ENCODE assay signal across 26 cellular contexts in the genomic region with DNA sequence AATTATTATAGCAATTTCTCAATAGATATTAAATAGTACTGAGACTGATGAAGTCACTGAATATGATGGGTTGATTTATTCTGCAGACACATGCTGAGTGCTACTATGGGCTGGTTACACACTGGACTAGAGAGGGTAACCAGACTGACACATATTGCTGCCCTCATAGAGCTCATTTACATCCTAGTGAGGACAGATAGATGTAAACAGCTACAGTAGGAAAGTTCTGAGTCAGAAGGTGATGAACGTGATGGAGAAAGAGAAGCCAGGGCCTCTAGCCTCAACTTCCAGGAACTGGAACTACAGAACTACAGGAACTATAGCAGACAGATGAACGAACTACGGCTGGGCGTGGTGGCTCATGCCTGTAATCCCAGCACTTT. TPM values are rescaled to one million over a fixed set of nuclear protein-coding genes. Genes with fewer than 3 reads are reported as not detected.
DNase-seq lines count a peak whose midpoint lies in the region; ATAC-seq, FAIRE-seq and TF ChIP-seq lines count a peak whose summit lies in the region.
"Had no signal": no experiment of that assay in that cellular context is flagged by ENCODE, and none has a peak within 500 bp of the region (broad histone marks: within the 10 kb centered on the region; RNA-seq: fewer than 3 reads in every experiment).

No MANE protein-coding gene starts in this region.

- no peaks in the 10 kb centered on the region for H3K36me3 Mint-ChIP-seq in activated CD4-positive, alpha-beta T cell treated with anti-CD3 and anti-CD28 coated beads for 36 hours (ENCODE audit: low read depth)
- H3K36me3 Mint-ChIP-seq in endodermal cell (ENCODE audit: low read depth): no peaks in the 10 kb centered on the region

- FAIRE-seq in GM12892 (lab: Jason Lieb, UNC): peak; percentile 17
- FAIRE-seq: A549, bronchial epithelial cell, endothelial cell of umbilical vein had no signal

- no peaks in the 10 kb centered on the region for H3K9me3 ChIP-seq in mucosa of descending colon
- H3K9me3 ChIP-seq in uterus: no peaks in the 10 kb centered on the region
- H3K9me3 ChIP-seq in endodermal cell (ENCODE audit: control insufficient read depth, low read length): no peaks in the 10 kb centered on the region
- H3K9me3 ChIP-seq: A549, psoas muscle had no signal

- no peak overlapping the region for H3K27ac Mint-ChIP-seq in activated CD4-positive, alpha-beta T cell treated with anti-CD3 and anti-CD28 coated beads for 36 hours
- no peak overlapping the region for H3K27ac Mint-ChIP-seq in endodermal cell
- H3K27ac Mint-ChIP-seq: dendritic cell treated with granulocyte-macrophage colony-stimulating factor and Interleukin-4, amounts not matched to agents 40 ng/mL and 50 ng/mL, for 4 days had no signal

- H3K27ac ChIP-seq in uterus: no peak overlapping the region
- H3K27ac ChIP-seq in endodermal cell (ENCODE audit: low read depth, low read length): no peak overlapping the region
- H3K27ac ChIP-seq: A549, psoas muscle, skin epidermis had no signal

- no peaks in the 10 kb centered on the region for H3K27me3 Mint-ChIP-seq in activated CD4-positive, alpha-beta T cell treated with anti-CD3 and anti-CD28 coated beads for 36 hours
- peaks cover 23% of the 10 kb centered on the region for H3K27me3 Mint-ChIP-seq in endodermal cell (ENCODE audit: insufficient read depth)

- peak; percentile 34 for DNase-seq in activated CD4-positive, alpha-beta T cell treated with anti-CD3 and anti-CD28 coated beads for 36 hours
- no peak for DNase-seq in activated CD4-positive, alpha-beta T cell treated with anti-CD3 and anti-CD28 coated beads, Interleukin-2, amount 50 U/mL, for 4 hours
- no peak for DNase-seq in GM12892 (ENCODE audit: insufficient read length)
- DNase-seq in RKO (ENCODE audit: low spot score): peak; percentile 25
- DNase-seq in mucosa of descending colon: no peak
- DNase-seq in uterus: no peak
- no peak for DNase-seq in endodermal cell
- DNase-seq: activated effector memory CD4-positive, alpha-beta T cell treated with anti-CD3 and anti-CD28 coated beads, Interleukin-2, amount 50 U/mL, for 16 hours; amniotic stem cell; H7; NCI-H2081 treated with DMSO at 0.1 percent for 48 hours; NCI-H526; psoas muscle; SHP77; stimulated activated CD4-positive, alpha-beta T cell treated with anti-CD3 and anti-CD28 coated beads, Interleukin-2, amount 100 ng/mL, for 48 hours had no signal

- WGBS in endodermal cell (ENCODE audit: insufficient coverage in 1 of 2, insufficient read length in 1 of 2), 2 experiments: 94 to 95% methylated on average over 4 of the region's 4 CpGs

- POLR2A ChIA-PET in activated CD4-positive, alpha-beta T cell treated with anti-CD3 and anti-CD28 coated beads for 36 hours (lab: Charles Lee): interaction anchor here (0.6 to 0.7 kb wide), 2 partner anchors 154 to 1412 kb away, joined by 3 read pairs; no protein-coding TSS in a partner anchor

- H3K4me1 ChIP-seq in mucosa of descending colon (ENCODE audit: low read depth): peaks cover 18% of the 10 kb centered on the region
- peaks cover 0 to under 1% of the 10 kb centered on the region in 2 donors for H3K4me1 ChIP-seq in uterus
- no peaks in the 10 kb centered on the region for H3K4me1 ChIP-seq in endodermal cell (ENCODE audit: control insufficient read depth, insufficient read depth, low read length)
- H3K4me1 ChIP-seq: A549, psoas muscle had no signal

- CTCF ChIA-PET in activated CD4-positive, alpha-beta T cell treated with anti-CD3 and anti-CD28 coated beads for 36 hours (lab: Charles Lee): interaction anchor here (0.7 to 2.0 kb wide), 6 partner anchors 9 to 774 kb away, joined by 3 to 7 read pairs (median 4); a partner anchor contains a TSS

- ATAC-seq in activated CD4-positive, alpha-beta T cell treated with anti-CD3 and anti-CD28 coated beads for 36 hours: peak; percentile 93
- ATAC-seq in mucosa of descending colon: peak; percentile 14
- ATAC-seq in HG03175 (IDR thresholded peaks at IDR 0.05; ENCODE audit: unreplicated experiment): no peak
- ATAC-seq: A549, psoas muscle had no signal

- no peak overlapping the region for H3K9ac ChIP-seq in endodermal cell (ENCODE audit: extremely low read depth, low read length, poor library complexity, severe bottlenecking)

- no peaks in the 10 kb centered on the region for H3K36me3 ChIP-seq in mucosa of descending colon (ENCODE audit: low read depth)
- no peaks in the 10 kb centered on the region for H3K36me3 ChIP-seq in uterus
- no peaks in the 10 kb centered on the region for H3K36me3 ChIP-seq in endodermal cell (ENCODE audit: control insufficient read depth, insufficient read depth, low read length)

- no peak for TF ChIP-seq CTCF in mucosa of descending colon (IDR thresholded peaks at IDR 0.05)
- TF ChIP-seq CTCF in uterus (IDR thresholded peaks at IDR 0.05): no peak
- no peak for TF ChIP-seq CTCF in endodermal cell (conservative IDR thresholded peaks at IDR 0.05)

- H3K27me3 ChIP-seq in uterus (no peaks in the 10 kb centered on the region), endodermal cell (ENCODE audit: control insufficient read depth, insufficient read depth, low read length, poor library complexity, severe bottlenecking) (peaks cover 5% of the 10 kb centered on the region)

- no peak for TF ChIP-seq POLR2A in GM12892 (IDR thresholded peaks at IDR 0.05; ENCODE audit: low read depth, low read length)
- no peak for TF ChIP-seq POLR2A in uterus (IDR thresholded peaks at IDR 0.05)

- no peak overlapping the region for H3K4me3 Mint-ChIP-seq in activated CD4-positive, alpha-beta T cell treated with anti-CD3 and anti-CD28 coated beads for 36 hours
- no peak overlapping the region for H3K4me3 Mint-ChIP-seq in endodermal cell
- H3K4me3 Mint-ChIP-seq: dendritic cell treated with granulocyte-macrophage colony-stimulating factor and Interleukin-4, amounts not matched to agents 40 ng/mL and 50 ng/mL, for 4 days had no signal

- intact Hi-C loops in activated CD4-positive, alpha-beta T cell treated with anti-CD3 and anti-CD28 coated beads for 36 hours (cut with DNase I, micrococcal nuclease): no loop called here
- intact Hi-C loops in mucosa of descending colon (cut with DNase I, micrococcal nuclease) (no loop called here), uterus (cut with DNase I; ENCODE audit: low total_unique reads) (no loop called here)

- H3K9me3 Mint-ChIP-seq in activated CD4-positive, alpha-beta T cell treated with anti-CD3 and anti-CD28 coated beads for 36 hours (ENCODE audit: low read depth): no peaks in the 10 kb centered on the region
- no peaks in the 10 kb centered on the region for H3K9me3 Mint-ChIP-seq in endodermal cell
- H3K9me3 Mint-ChIP-seq: dendritic cell treated with granulocyte-macrophage colony-stimulating factor and Interleukin-4, amounts not matched to agents 40 ng/mL and 50 ng/mL, for 4 days had no signal

- H3K4me1 Mint-ChIP-seq in activated CD4-positive, alpha-beta T cell treated with anti-CD3 and anti-CD28 coated beads for 36 hours: peaks cover 31% of the 10 kb centered on the region
- peaks cover 1% of the 10 kb centered on the region for H3K4me1 Mint-ChIP-seq in endodermal cell

- H3K4me3 ChIP-seq in mucosa of descending colon (no peak overlapping the region), uterus (no peak overlapping the region), endodermal cell (ENCODE audit: low read length) (no peak overlapping the region)
- H3K4me3 ChIP-seq: A549, psoas muscle, skin epidermis had no signal

RNA-seq across cellular contexts. Expression of a gene that starts 6.0 kb away (rescaled TPM):
- total RNA-seq in activated CD4-positive, alpha-beta T cell treated with anti-CD3 and anti-CD28 coated beads for 36 hours: 1 to 10 TPM; 2.9 to 3.0 TPM
- polyA plus RNA-seq in GM12892 (2012; ENCODE audit: missing spikeins): 1.7 TPM
- total RNA-seq in mucosa of descending colon (1 to 10 TPM; 1.1 to 9.4 (median 1.4) TPM), uterus (1 to 10 TPM in 1 of 4 donors, under 1 TPM in 1, not detected in 2; 0.58 to 2.6 TPM), endodermal cell (1 to 10 TPM; 1.5 to 4.3 TPM)
- polyA plus RNA-seq in endodermal cell (2013, experiment 1 of 2): 3.7 TPM
- polyA plus RNA-seq in endodermal cell (2013, experiment 2 of 2): 1.9 TPM
- total RNA-seq: bronchial epithelial cell, Daoy, endothelial cell of umbilical vein, OCI-LY7, psoas muscle had no signal

RNA-seq across cellular contexts. Expression of a gene that starts 30.2 kb away (rescaled TPM):
- total RNA-seq in activated CD4-positive, alpha-beta T cell treated with anti-CD3 and anti-CD28 coated beads for 36 hours: 1,000 to 10,000 TPM in 1 of 2 experiments, 100 to 1,000 TPM in 1; 888 to 1,074 TPM
- polyA plus RNA-seq in GM12892 (2012; ENCODE audit: missing spikeins): 777 TPM
- 1,000 to 10,000 TPM; 1,004 to 2,046 (median 1,725) TPM for total RNA-seq in mucosa of descending colon
- total RNA-seq in uterus: 100 to 1,000 TPM; 227 to 514 (median 399) TPM
- total RNA-seq in endodermal cell: 1,000 to 10,000 TPM; 1,218 to 1,284 TPM
- 1,019 TPM for polyA plus RNA-seq in endodermal cell (2013, experiment 1 of 2)
- polyA plus RNA-seq in endodermal cell (2013, experiment 2 of 2): 1,005 TPM

RNA-seq across cellular contexts. Expression of a gene that starts 32.5 kb away (rescaled TPM):
- 10 to 100 TPM; 59.2 to 67.8 TPM for total RNA-seq in activated CD4-positive, alpha-beta T cell treated with anti-CD3 and anti-CD28 coated beads for 36 hours
- 51.3 TPM for polyA plus RNA-seq in GM12892 (2012; ENCODE audit: missing spikeins)
- total RNA-seq in mucosa of descending colon: 10 to 100 TPM; 48.0 to 81.8 (median 58.7) TPM
- 100 to 1,000 TPM in 1 of 4 donors, 10 to 100 TPM in 3; 28.8 to 108 (median 75.0) TPM for total RNA-seq in uterus
- 10 to 100 TPM; 51.0 to 64.5 TPM for total RNA-seq in endodermal cell
- 64.5 TPM for polyA plus RNA-seq in endodermal cell (2013, experiment 1 of 2)
- 60.0 TPM for polyA plus RNA-seq in endodermal cell (2013, experiment 2 of 2)

RNA-seq across cellular contexts. Expression of a gene that starts 40.9 kb away (rescaled TPM):
- under 1 TPM; 0.09 to 0.19 TPM for total RNA-seq in activated CD4-positive, alpha-beta T cell treated with anti-CD3 and anti-CD28 coated beads for 36 hours
- 0.53 TPM for polyA plus RNA-seq in GM12892 (2012; ENCODE audit: missing spikeins)
- total RNA-seq in mucosa of descending colon (10 to 100 TPM; 16.5 to 48.6 (median 34.3) TPM), uterus (1 to 10 TPM in 1 of 4 donors, not detected in 3; 1.0 TPM), endodermal cell (1 to 10 TPM; 3.4 to 5.5 TPM)
- polyA plus RNA-seq in endodermal cell (2013, experiment 1 of 2): 1.0 TPM
- polyA plus RNA-seq in endodermal cell (2013, experiment 2 of 2): 0.75 TPM
- total RNA-seq: activated CD8-positive, alpha-beta memory T cell treated with anti-CD3 and anti-CD28 coated beads for 36 hours; Daoy; endothelial cell of umbilical vein; LHCN-M2; OCI-LY7; psoas muscle had no signal
- polyA plus RNA-seq: A549, BJ, endothelial cell of umbilical vein had no signal

RNA-seq across cellular contexts. Expression of a gene that starts 44.8 kb away (rescaled TPM):
- total RNA-seq in activated CD4-positive, alpha-beta T cell treated with anti-CD3 and anti-CD28 coated beads for 36 hours: 10 to 100 TPM; 20.2 to 23.4 TPM
- polyA plus RNA-seq in GM12892 (2012; ENCODE audit: missing spikeins): 8.5 TPM
- total RNA-seq in mucosa of descending colon: 10 to 100 TPM; 11.7 to 67.0 (median 15.3) TPM
- total RNA-seq in uterus: 100 to 1,000 TPM in 1 of 4 donors, 10 to 100 TPM in 3; 56.1 to 165 (median 87.3) TPM
- total RNA-seq in endodermal cell: 10 to 100 TPM; 84.5 to 99.6 TPM
- 44.2 TPM for polyA plus RNA-seq in endodermal cell (2013, experiment 1 of 2)
- 46.6 TPM for polyA plus RNA-seq in endodermal cell (2013, experiment 2 of 2)

Comparison
In these comparisons a context has a peak if more than half of its experiments do, and no peak if none do; other contexts are left out.
1. DNase-seq: peak in activated CD4-positive, alpha-beta T cell treated with anti-CD3 and anti-CD28 coated beads for 36 hours (single experiment) and RKO (single experiment); none in activated CD4-positive, alpha-beta T cell treated with anti-CD3 and anti-CD28 coated beads, Interleukin-2, amount 50 U/mL, for 4 hours (0 of 2), GM12892 (single experiment), mucosa of descending colon (0 of 3), uterus (0 of 2) and endodermal cell (single experiment).